ENCODE assay signal across 22 cellular contexts in genomic region chr4:86221076-86221475, GRCh38.
"Had no signal": no experiment of that assay in that cellular context is flagged by ENCODE, and none has a peak within 500 bp of the region (broad histone marks: within the 10 kb centered on the region; RNA-seq: fewer than 3 reads in every experiment).

No MANE protein-coding gene starts in this region.

- H3K27me3 ChIP-seq: dorsolateral prefrontal cortex, esophagus squamous epithelium, gastroesophageal sphincter, ovary, spleen, tibial artery, upper lobe of left lung, uterus had no signal

- H3K4me3 ChIP-seq: dorsolateral prefrontal cortex, esophagus squamous epithelium, gastroesophageal sphincter, lung, ovary, prostate gland, spleen, tibial artery, upper lobe of left lung, uterus had no signal

- H3K9me3 ChIP-seq: esophagus squamous epithelium, gastroesophageal sphincter, ovary, prostate gland, spleen, uterus had no signal

- H3K4me1 ChIP-seq: prostate gland, spleen, tibial artery, upper lobe of left lung had no signal

- ATAC-seq: gastroesophageal sphincter; left cardiac atrium; left ventricle myocardium superior; sciatic nerve; stimulated activated memory B cell treated with anti-CD40 and anti-IgM and Interleukin-4, amounts not matched to agents 10 μg/mL and 1 μg/mL and 100 μg/mL, for 72 hours had no signal

- H3K27ac ChIP-seq: dorsolateral prefrontal cortex, esophagus squamous epithelium, gastroesophageal sphincter, ovary, prostate gland, spleen, tibial artery, upper lobe of left lung, uterus had no signal

- H3K36me3 ChIP-seq: esophagus squamous epithelium, gastroesophageal sphincter, ovary, prostate gland, spleen, tibial artery, upper lobe of left lung, uterus had no signal

- DNase-seq: cortex of kidney; dorsolateral prefrontal cortex; esophagus squamous epithelium; foreskin fibroblast; immature natural killer cell; left cardiac atrium; left ventricle myocardium superior; mesendoderm; naive B cell; ovary; spleen; stimulated activated CD4-positive, alpha-beta T cell treated with anti-CD3 and anti-CD28 coated beads, Interleukin-15, amount 100 ng/mL, for 24 hours; stimulated activated CD4-positive, alpha-beta T cell treated with anti-CD3 and anti-CD28 coated beads, Interleukin-1b, Interleukin-23, amount 100 ng/mL, for 48 hours; stimulated activated CD4-positive, alpha-beta T cell treated with anti-CD3 and anti-CD28 coated beads, Interleukin-4, amount 100 ng/mL, for 24 hours; tibial artery; upper lobe of left lung; uterus had no signal
